1 cellular context compared by ENCODE assay signal in genomic region chr2:96336104-96336775, GRCh38.
A peak's percentile ranks its signal among the peaks of the same experiment; 100 is the strongest.
TF ChIP-seq lines count a peak whose summit lies in the region.

No MANE protein-coding gene starts in this region.

TF ChIP-seq in K562, 482 proteins besides CTCF, POLR2A, EP300 and RAD21 (continued from another document and continues in another):
- TF ChIP-seq ZHX1 (conservative IDR thresholded peaks at IDR 0.05; ENCODE audit: low read length) = no peak
- TF ChIP-seq POLR2AphosphoS2 (IDR thresholded peaks at IDR 0.05; ENCODE audit: low read length) = no peak
- TF ChIP-seq SMAD1 (IDR thresholded peaks at IDR 0.05; ENCODE audit: low read depth, low read length, partially characterized antibody) = no peak
- no peak for TF ChIP-seq BRF1 (IDR thresholded peaks at IDR 0.05; ENCODE audit: borderline replicate concordance, extremely low read depth, insufficient read length)
- TF ChIP-seq BRD9 (IDR thresholded peaks at IDR 0.05; ENCODE audit: low read depth, partially characterized antibody) = peak; percentile 50
- TF ChIP-seq ZKSCAN1 (IDR thresholded peaks at IDR 0.05; ENCODE audit: low read depth, low read length) = no peak
- 0 out of 2 replicates have a peak, but pooled peaks have one; percentile 17 for TF ChIP-seq STAT6 (CRISPR knock-in tag; IDR thresholded peaks at IDR 0.05)
- no peak for TF ChIP-seq TSHZ1 (CRISPR knock-in tag; IDR thresholded peaks at IDR 0.05)
- 0 out of 2 replicates have a peak, but pooled peaks have one; percentile 3 for TF ChIP-seq NKRF (IDR thresholded peaks at IDR 0.05; ENCODE audit: borderline replicate concordance)
- TF ChIP-seq ZBED1 (IDR thresholded peaks at IDR 0.05) = 0 out of 2 replicates have a peak, but pooled peaks have one; percentile 54
- TF ChIP-seq DPF2 (IDR thresholded peaks at IDR 0.05) = peak; percentile 56
- TF ChIP-seq SIN3A (IDR thresholded peaks at IDR 0.05; ENCODE audit: borderline replicate concordance in 2 of 2, control insufficient read depth in 1 of 2, low read depth in 2 of 2, low read length in 2 of 2) = peak; percentile 5 to 56; a peak in 1 of 4 replicates
- TF ChIP-seq LCOR (CRISPR knock-in tag; IDR thresholded peaks at IDR 0.05) = no peak
- no peak for TF ChIP-seq PCBP1 (IDR thresholded peaks at IDR 0.05; ENCODE audit: low read depth, low read length, poor library complexity, severe bottlenecking)
- peak; percentile 42 for TF ChIP-seq CHD1 (IDR thresholded peaks at IDR 0.05; ENCODE audit: low read length)
- TF ChIP-seq ZBTB43 (CRISPR knock-in tag; IDR thresholded peaks at IDR 0.05) = 0 out of 2 replicates have a peak, but pooled peaks have one; percentile 27
- TF ChIP-seq TOE1 (IDR thresholded peaks at IDR 0.05; ENCODE audit: borderline replicate concordance) = no peak
- no peak for TF ChIP-seq TOE1 (CRISPR knock-in tag; IDR thresholded peaks at IDR 0.05; ENCODE audit: borderline replicate concordance, low read depth)
- peak; percentile 73; the same call in 1 of the 2 replicates for TF ChIP-seq CREB3L1 (IDR thresholded peaks at IDR 0.05; ENCODE audit: borderline replicate concordance, low read depth)
- TF ChIP-seq POLR2AphosphoS5 (IDR thresholded peaks at IDR 0.05; ENCODE audit: control insufficient read depth, insufficient read depth, low read depth, low read length) = peak; percentile 84
- peak; percentile 3; the same call in 1 of the 2 replicates for TF ChIP-seq HCFC1 (IDR thresholded peaks at IDR 0.05; ENCODE audit: low read depth, low read length)
- 0 out of 2 replicates have a peak, but pooled peaks have one; percentile 45 for TF ChIP-seq MAX (CRISPR knock-in tag; IDR thresholded peaks at IDR 0.05)
- TF ChIP-seq RERE (CRISPR knock-in tag; IDR thresholded peaks at IDR 0.05; ENCODE audit: borderline replicate concordance) = no peak
- TF ChIP-seq NFRKB (IDR thresholded peaks at IDR 0.05; ENCODE audit: low read depth) = peak; percentile 45; the same call in 1 of the 2 replicates
- TF ChIP-seq MNT (conservative IDR thresholded peaks at IDR 0.05) = peak; percentile 2 to 67; a peak in 3 of 4 replicates
- peak; percentile 50 for TF ChIP-seq POLR2B (IDR thresholded peaks at IDR 0.05; ENCODE audit: low read depth, partially characterized antibody)
- TF ChIP-seq ZNF583 (CRISPR knock-in tag; IDR thresholded peaks at IDR 0.05) = no peak
- peak; percentile 68 for TF ChIP-seq KDM5B (IDR thresholded peaks at IDR 0.05; ENCODE audit: insufficient replicate concordance, low read depth, low read length)
- TF ChIP-seq TAF1 (IDR thresholded peaks at IDR 0.05; ENCODE audit: control insufficient read depth, extremely low read depth, insufficient read depth, low read length, severe bottlenecking) = peak; percentile 89
- no peak for TF ChIP-seq RHOXF2B (CRISPR knock-in tag; conservative IDR thresholded peaks at IDR 0.05)
- no peak; the same call in none of the 2 replicates for TF ChIP-seq NCOR1 (IDR thresholded peaks at IDR 0.05)
- TF ChIP-seq TAF7 (tag; IDR thresholded peaks at IDR 0.05) = peak; percentile 69; the same call in 1 of the 2 replicates
- TF ChIP-seq THRAP3 (IDR thresholded peaks at IDR 0.05; ENCODE audit: borderline replicate concordance) = no peak; the same call in 1 of the 2 replicates
- TF ChIP-seq ARID1B (IDR thresholded peaks at IDR 0.05) = peak; percentile 38; the same call in 1 of the 2 replicates
